In genomic region chr3:157107644-157108133, GRCh38 we compare ENCODE assay signal across 1 cellular context.
TF ChIP-seq lines count a peak whose summit lies in the region.

No MANE protein-coding gene starts in this region.

TF ChIP-seq in K562, 482 proteins besides CTCF, POLR2A, EP300 and RAD21 (continued from another document and continues in another):
- TF ChIP-seq MGA (IDR thresholded peaks at IDR 0.05) = peak; percentile 76
- no peak for TF ChIP-seq ZBTB40 (IDR thresholded peaks at IDR 0.05)
- TF ChIP-seq ZBTB40 (CRISPR knock-in tag; IDR thresholded peaks at IDR 0.05) = no peak
- TF ChIP-seq ZNF518B (CRISPR knock-in tag; IDR thresholded peaks at IDR 0.05) = no peak
- TF ChIP-seq ZNF408 (CRISPR knock-in tag; IDR thresholded peaks at IDR 0.05; ENCODE audit: low read depth) = no peak
- no peak for TF ChIP-seq POLR2B (IDR thresholded peaks at IDR 0.05; ENCODE audit: low read depth, partially characterized antibody)
- TF ChIP-seq USF1 (CRISPR knock-in tag; IDR thresholded peaks at IDR 0.05) = no peak
- no peak for TF ChIP-seq HOXB6 (CRISPR knock-in tag; IDR thresholded peaks at IDR 0.05; ENCODE audit: borderline replicate concordance)
- TF ChIP-seq E2F5 (CRISPR knock-in tag; IDR thresholded peaks at IDR 0.05) = no peak
- no peak for TF ChIP-seq HSF4 (CRISPR knock-in tag; IDR thresholded peaks at IDR 0.05; ENCODE audit: borderline replicate concordance)
- TF ChIP-seq ZFP1 (CRISPR knock-in tag; IDR thresholded peaks at IDR 0.05) = no peak
- TF ChIP-seq ZNF280B (CRISPR knock-in tag; IDR thresholded peaks at IDR 0.05) = no peak
- 0 out of 2 replicates have a peak, but pooled peaks have one; percentile 1 for TF ChIP-seq TFE3 (CRISPR knock-in tag; IDR thresholded peaks at IDR 0.05)
- TF ChIP-seq STAT5B (CRISPR knock-in tag; IDR thresholded peaks at IDR 0.05) = no peak
- TF ChIP-seq PCBP1 (IDR thresholded peaks at IDR 0.05; ENCODE audit: low read depth, low read length, poor library complexity, severe bottlenecking) = no peak
- no peak for TF ChIP-seq RBM14 (IDR thresholded peaks at IDR 0.05; ENCODE audit: borderline replicate concordance, insufficient read depth, low read depth, low read length)
- TF ChIP-seq ETV5 (CRISPR knock-in tag; IDR thresholded peaks at IDR 0.05; ENCODE audit: low read depth) = no peak
- TF ChIP-seq TRIM28 (IDR thresholded peaks at IDR 0.05) = no peak
- no peak for TF ChIP-seq HNRNPK (IDR thresholded peaks at IDR 0.05; ENCODE audit: low read depth, low read length, poor library complexity, severe bottlenecking)
- no peak for TF ChIP-seq HDAC8 (tag; IDR thresholded peaks at IDR 0.05)
- no peak for TF ChIP-seq ZNF696 (CRISPR knock-in tag; conservative IDR thresholded peaks at IDR 0.05)
